In genomic region chr20:25077610-25078169, GRCh38 we compare ENCODE assay signal across 8 cellular contexts. TPM values are rescaled to one million over a fixed set of nuclear protein-coding genes. Genes with fewer than 3 reads are reported as not detected.
DNase-seq lines count a peak whose midpoint lies in the region; ATAC-seq and TF ChIP-seq lines count a peak whose summit lies in the region.

No MANE protein-coding gene starts in this region.

- H3K27me3 ChIP-seq in left lung (peaks cover 75 to 89% of the 10 kb centered on the region in 2 donors), vagina (peaks cover 15% of the 10 kb centered on the region)
- peaks cover 40% of the 10 kb centered on the region for H3K27me3 ChIP-seq in CD4-positive, alpha-beta memory T cell (ENCODE audit: insufficient read depth, low read length)

- no peaks in the 10 kb centered on the region for H3K36me3 ChIP-seq in left lung
- no peaks in the 10 kb centered on the region for H3K36me3 ChIP-seq in vagina
- no peaks in the 10 kb centered on the region for H3K36me3 ChIP-seq in CD4-positive, alpha-beta memory T cell (ENCODE audit: insufficient read depth, low read length)

- intact Hi-C loops in left lung (cut with DNase I) = loop anchor here in 1 of 2 donors (10.0 kb wide), 1 partner anchor 97 kb away; no protein-coding TSS in a partner anchor
- intact Hi-C loops in vagina (cut with DNase I) = no loop called here
- intact Hi-C loops in CD4-positive, alpha-beta memory T cell (cut with micrococcal nuclease) = no loop called here

- H3K4me1 ChIP-seq in left lung (peaks cover 0 to 20% of the 10 kb centered on the region in 2 donors), vagina (peaks cover 22% of the 10 kb centered on the region)
- peaks cover 12% of the 10 kb centered on the region for H3K4me1 ChIP-seq in CD4-positive, alpha-beta memory T cell (ENCODE audit: insufficient read depth, low read length)

- H3K9me3 ChIP-seq in left lung = no peaks in the 10 kb centered on the region
- no peaks in the 10 kb centered on the region for H3K9me3 ChIP-seq in vagina
- H3K9me3 ChIP-seq in CD4-positive, alpha-beta memory T cell (ENCODE audit: control insufficient read depth in 1 of 2, low read length in 2 of 2) = no peaks in the 10 kb centered on the region

- H3K27ac ChIP-seq in left lung = no peak overlapping the region
- H3K27ac ChIP-seq in vagina = no peak overlapping the region
- H3K27ac ChIP-seq in CD4-positive, alpha-beta memory T cell (ENCODE audit: low read depth, low read length) = no peak overlapping the region
- H3K27ac ChIP-seq in RWPE1 = no peak overlapping the region

- peak overlapping the region; percentile 46 for H3K4me3 Mint-ChIP-seq in activated T-cell treated with anti-CD3 and anti-CD28 coated beads, Interleukin-2, amount 50 U/mL, for 24 hours
- H3K4me3 Mint-ChIP-seq in brain = peak overlapping the region in 4 of 5 experiments; percentile 47 to 72 (median 69)
- H3K4me3 Mint-ChIP-seq in CD4-positive, alpha-beta memory T cell = peak overlapping the region in 1 of 8 donors; percentile 22

- TF ChIP-seq POLR2A in vagina (IDR thresholded peaks at IDR 0.05) = no peak

- POLR2A ChIA-PET in CD4-positive, alpha-beta memory T cell (lab: Charles Lee; ENCODE audit: partially characterized antibody) = interaction anchor here (1.7 kb wide), 1 partner anchor 13 kb away, joined by 3 read pairs; no protein-coding TSS in a partner anchor
- POLR2A ChIA-PET in RWPE1 (lab: Yijun Ruan, JAX; ENCODE audit: low non-redundant PET) = no interaction called here

- H3K27ac Mint-ChIP-seq in activated T-cell treated with anti-CD3 and anti-CD28 coated beads, Interleukin-2, amount 50 U/mL, for 24 hours = no peak overlapping the region
- no peak overlapping the region for H3K27ac Mint-ChIP-seq in brain
- no peak overlapping the region for H3K27ac Mint-ChIP-seq in CD4-positive, alpha-beta memory T cell

- H3K27me3 Mint-ChIP-seq in activated T-cell treated with anti-CD3 and anti-CD28 coated beads, Interleukin-2, amount 50 U/mL, for 24 hours = peaks cover 78% of the 10 kb centered on the region
- H3K27me3 Mint-ChIP-seq in brain = peaks cover 93% of the 10 kb centered on the region
- peaks cover 40 to 62% of the 10 kb centered on the region in 2 donors for H3K27me3 Mint-ChIP-seq in CD4-positive, alpha-beta memory T cell

- CTCF ChIA-PET in CD4-positive, alpha-beta memory T cell (lab: Charles Lee; ENCODE audit: partially characterized antibody) = interaction anchor here (0.9 to 2.6 kb wide), 5 partner anchors 12 to 102 kb away, joined by 3 to 9 read pairs (median 5); no protein-coding TSS in a partner anchor
- CTCF ChIA-PET in RWPE1 (lab: Yijun Ruan, JAX) = no interaction called here

- H3K9me3 Mint-ChIP-seq in activated T-cell treated with anti-CD3 and anti-CD28 coated beads, Interleukin-2, amount 50 U/mL, for 24 hours = no peaks in the 10 kb centered on the region
- peaks cover 0 to 5% (median 0%) of the 10 kb centered on the region in 5 experiments for H3K9me3 Mint-ChIP-seq in brain
- H3K9me3 Mint-ChIP-seq in CD4-positive, alpha-beta memory T cell = peaks cover 0 to 5% (median 0%) of the 10 kb centered on the region in 8 donors

- TF ChIP-seq CTCF in brain (conservative IDR thresholded peaks at IDR 0.05) (no peak), left lung (IDR thresholded peaks at IDR 0.05) (no peak), vagina (IDR thresholded peaks at IDR 0.05) (no peak), RWPE1 (conservative IDR thresholded peaks at IDR 0.05; ENCODE audit: low read depth) (no peak)

- no peaks in the 10 kb centered on the region for H3K36me3 Mint-ChIP-seq in activated T-cell treated with anti-CD3 and anti-CD28 coated beads, Interleukin-2, amount 50 U/mL, for 24 hours (ENCODE audit: low read depth)
- no peaks in the 10 kb centered on the region for H3K36me3 Mint-ChIP-seq in brain
- peaks cover 2 to 3% of the 10 kb centered on the region in 2 donors for H3K36me3 Mint-ChIP-seq in CD4-positive, alpha-beta memory T cell

- DNase-seq in activated T-cell treated with anti-CD3 and anti-CD28 coated beads, Interleukin-2, amount 50 U/mL, for 24 hours = no peak
- no peak for DNase-seq in activated T-cell treated with anti-CD3 and anti-CD28 coated beads, Interleukin-2, amount 50 U/mL, for 1 hour
- DNase-seq in left lung (peak in 1 of 2 donors; percentile 88), vagina (ENCODE audit: extremely low spot score in 2 of 2) (peak; percentile 65 to 84), RWPE1 (ENCODE audit: low spot score) (no peak)
- no peak for DNase-seq in CD4-positive, alpha-beta memory T cell

- peak overlapping the region in 1 of 2 donors; percentile 3 for H3K4me3 ChIP-seq in left lung
- H3K4me3 ChIP-seq in vagina = peak overlapping the region; percentile 21 to 37
- H3K4me3 ChIP-seq in CD4-positive, alpha-beta memory T cell (ENCODE audit: low read length in 2 of 2) = no peak overlapping the region

- ATAC-seq in left lung (peak; percentile 42), HG03108 (IDR thresholded peaks at IDR 0.05; ENCODE audit: unreplicated experiment) (no peak)

- H3K4me1 Mint-ChIP-seq in activated T-cell treated with anti-CD3 and anti-CD28 coated beads, Interleukin-2, amount 50 U/mL, for 24 hours (ENCODE audit: low read depth) = peaks cover 24% of the 10 kb centered on the region
- peaks cover 4% of the 10 kb centered on the region for H3K4me1 Mint-ChIP-seq in brain
- H3K4me1 Mint-ChIP-seq in CD4-positive, alpha-beta memory T cell = peaks cover 3 to 20% (median 11%) of the 10 kb centered on the region in 4 donors

RNA-seq across cellular contexts. Expression of gene VSX1, which starts 4.3 kb away (rescaled TPM):
- 0.56 TPM for polyA plus RNA-seq in brain (ENCODE audit: insufficient read depth, low read depth, low replicate concordance)
- not detected for total RNA-seq in left lung
- total RNA-seq in vagina = not detected
- not detected for total RNA-seq in CD4-positive, alpha-beta memory T cell
- polyA plus RNA-seq in CD4-positive, alpha-beta memory T cell = not detected

RNA-seq across cellular contexts. Expression of gene ACSS1, which starts 19.8 kb away (rescaled TPM):
- polyA plus RNA-seq in brain (ENCODE audit: insufficient read depth, low read depth, low replicate concordance) = 12.2 TPM
- 10 to 100 TPM; 26.6 to 40.7 TPM for total RNA-seq in left lung
- 26.3 TPM for total RNA-seq in vagina
- 10 to 100 TPM; 55.4 to 56.5 TPM for total RNA-seq in CD4-positive, alpha-beta memory T cell
- polyA plus RNA-seq in CD4-positive, alpha-beta memory T cell = 10 to 100 TPM; 44.6 to 47.2 TPM

Comparison
In these comparisons a context has a peak if more than half of its experiments do, and no peak if none do; other contexts are left out.
1. DNase-seq: peak in vagina (2 of 2); none in activated T-cell treated with anti-CD3 and anti-CD28 coated beads, Interleukin-2, amount 50 U/mL, for 24 hours (single experiment), activated T-cell treated with anti-CD3 and anti-CD28 coated beads, Interleukin-2, amount 50 U/mL, for 1 hour (single experiment), CD4-positive, alpha-beta memory T cell (0 of 5) and RWPE1 (single experiment).
2. H3K4me3 ChIP-seq: peak in vagina (2 of 2); none in CD4-positive, alpha-beta memory T cell (0 of 2).